ENCODE assay signal across 2 cellular contexts in the genomic region with DNA sequence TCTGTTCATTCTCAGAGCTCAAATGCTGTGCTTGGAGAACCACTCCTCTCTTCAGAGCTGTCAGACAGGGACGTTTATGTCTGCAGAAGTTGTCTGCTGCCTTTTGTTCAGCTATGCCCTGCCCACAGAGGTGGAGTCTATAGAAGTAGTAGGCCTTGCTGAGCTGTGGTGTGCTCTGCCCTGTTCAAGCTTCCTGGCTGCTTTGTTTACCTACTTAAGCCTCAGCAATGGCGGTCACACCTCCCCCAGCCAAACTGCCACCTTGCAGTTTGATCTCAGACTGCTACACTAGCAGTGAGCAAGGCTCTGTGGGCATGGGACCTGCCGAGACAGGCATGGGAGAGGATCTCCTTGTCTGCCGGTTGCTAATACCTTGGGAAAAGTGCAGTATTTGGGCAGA. TPM values are rescaled to one million over a fixed set of nuclear protein-coding genes. Genes with fewer than 3 reads are reported as not detected.
"Had no signal": no experiment of that assay in that cellular context is flagged by ENCODE, and none has a peak within 500 bp of the region (broad histone marks: within the 10 kb centered on the region; RNA-seq: fewer than 3 reads in every experiment).

No MANE protein-coding gene starts in this region.

RNA-seq across cellular contexts. Expression of a gene that starts 59.7 kb away (rescaled TPM):
- polyA plus RNA-seq: immature natural killer cell, mammary epithelial cell had no signal
